9 cellular contexts compared by ENCODE assay signal in the genomic region with DNA sequence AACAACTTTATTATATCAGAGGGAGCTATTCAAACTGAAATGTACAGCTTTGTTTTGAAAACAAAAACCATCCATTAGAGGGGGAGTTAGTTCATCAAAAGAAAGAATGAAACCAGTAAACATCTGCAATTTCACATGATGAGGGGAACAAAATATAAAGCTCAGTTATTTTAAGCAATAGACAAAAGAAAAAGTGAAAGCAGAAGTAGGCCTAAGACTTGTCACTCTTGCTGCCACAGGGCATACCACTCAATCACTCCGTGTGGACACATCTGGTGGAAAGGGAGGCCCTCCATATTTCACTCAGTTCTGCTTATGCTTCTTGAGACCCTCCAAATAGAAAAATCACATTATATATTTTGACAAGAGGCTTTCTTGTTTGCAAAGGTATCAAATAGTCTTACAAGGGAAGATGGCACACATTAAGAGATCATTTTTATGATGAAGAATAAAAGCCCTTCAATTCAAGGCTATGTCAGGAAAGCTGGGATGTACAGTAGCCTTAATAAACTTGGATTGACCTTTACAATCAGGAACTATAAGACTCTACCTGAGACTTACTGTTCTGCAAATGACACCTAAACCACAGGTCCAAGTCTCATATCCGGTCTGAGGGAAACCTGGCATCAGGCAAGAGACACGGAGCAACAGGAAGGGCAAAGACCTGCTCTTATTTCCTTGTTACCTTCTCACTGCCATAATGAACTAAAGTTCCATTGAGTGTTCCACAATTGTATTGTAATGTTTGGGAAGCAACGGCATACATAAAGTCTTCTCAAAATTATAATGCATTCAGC.
A peak's percentile ranks its signal among the peaks of the same experiment; 100 is the strongest.
DNase-seq lines count a peak whose midpoint lies in the region; ATAC-seq, FAIRE-seq and TF ChIP-seq lines count a peak whose summit lies in the region.
"Had no signal": no experiment of that assay in that cellular context is flagged by ENCODE, and none has a peak within 500 bp of the region (broad histone marks: within the 10 kb centered on the region; RNA-seq: fewer than 3 reads in every experiment).

No MANE protein-coding gene starts in this region.

- ATAC-seq in GM19023 (IDR thresholded peaks at IDR 0.05; ENCODE audit: unreplicated experiment) (peak; percentile 89), HG02610 (IDR thresholded peaks at IDR 0.05; ENCODE audit: unreplicated experiment) (peak; percentile 92), natural killer cell (peak; percentile 58 to 76 (median 60))
- ATAC-seq: HCT116, Panc1 had no signal

- H3K9me2 ChIP-seq in Karpas-422 (replicated peaks; ENCODE audit: insufficient read depth, low read length), result no peaks in the 10 kb centered on the region

- peak overlapping the region; percentile 50 for H3K9ac ChIP-seq in Karpas-422 (ENCODE audit: low read length)

- intact Hi-C loops in natural killer cell (cut with micrococcal nuclease), result no loop called here

- H3K27ac Mint-ChIP-seq in natural killer cell, result peak overlapping the region; percentile 47 to 55

- no peaks in the 10 kb centered on the region for H3K27me3 ChIP-seq in Karpas-422 (ENCODE audit: low read length)

- H3K36me3 ChIP-seq in Karpas-422 (ENCODE audit: insufficient read depth, low read length), result no peaks in the 10 kb centered on the region

- peak overlapping the region; percentile 73; the same call in 1 of the 2 replicates for H2AFZ ChIP-seq in Karpas-422 (ENCODE audit: low read length)

- H3K27me3 Mint-ChIP-seq in natural killer cell (ENCODE audit: low read depth in 2 of 2), result no peaks in the 10 kb centered on the region

- no peaks in the 10 kb centered on the region for H4K20me1 ChIP-seq in Karpas-422 (ENCODE audit: insufficient read depth, low read depth, low read length)

- H3K9me3 Mint-ChIP-seq in natural killer cell, result no peaks in the 10 kb centered on the region

- no peak for FAIRE-seq in urothelium cell line (lab: Jason Lieb, UNC)

- H3K27ac ChIP-seq in Karpas-422 (ENCODE audit: low read length), result peak overlapping the region; percentile 92

- H3K4me3 Mint-ChIP-seq in natural killer cell, result peak overlapping the region; percentile 38

- peak; percentile 82 for DNase-seq in Karpas-422
- no peak for DNase-seq in natural killer cell
- DNase-seq in urothelium cell line (ENCODE audit: low spot score), result no peak
- no peak for DNase-seq in HPDE6-E6E7 (ENCODE audit: extremely low spot score)
- no peak for DNase-seq in D341Med (ENCODE audit: low spot score)

- TF ChIP-seq CTCF in natural killer cell (IDR thresholded peaks at IDR 0.05), result no peak

- H3K4me1 Mint-ChIP-seq in natural killer cell, result peaks cover 20 to 25% of the 10 kb centered on the region in 2 donors

- no peaks in the 10 kb centered on the region for H3K36me3 Mint-ChIP-seq in natural killer cell

- H3K4me2 ChIP-seq in Karpas-422 (ENCODE audit: low read depth, low read length, poor library complexity, severe bottlenecking), result peak overlapping the region; percentile 65

- peaks cover 55% of the 10 kb centered on the region for H3K4me1 ChIP-seq in Karpas-422 (ENCODE audit: low read length)

- H3K9me3 ChIP-seq in Karpas-422 (ENCODE audit: low read length), result no peaks in the 10 kb centered on the region

- H3K4me3 ChIP-seq in Karpas-422 (ENCODE audit: low read length), result peak overlapping the region; percentile 43

- no peaks in the 10 kb centered on the region for H3K79me2 ChIP-seq in Karpas-422 (ENCODE audit: low read length)
